In genomic region chr2:37317746-37318145, GRCh38 we compare ENCODE assay signal across 18 cellular contexts. TPM values are rescaled to one million over a fixed set of nuclear protein-coding genes. Genes with fewer than 3 reads are reported as not detected.
DNase-seq lines count a peak whose midpoint lies in the region; ATAC-seq and TF ChIP-seq lines count a peak whose summit lies in the region.
"Had no signal": no experiment of that assay in that cellular context is flagged by ENCODE, and none has a peak within 500 bp of the region (broad histone marks: within the 10 kb centered on the region; RNA-seq: fewer than 3 reads in every experiment).

No MANE protein-coding gene starts in this region.

- H3K4me3 ChIP-seq in OCI-LY1 (ENCODE audit: low read depth, low read length, poor library complexity, severe bottlenecking) = peak overlapping the region; percentile 10
- H3K4me3 ChIP-seq: left ventricle myocardium inferior, pancreas had no signal

- no peaks in the 10 kb centered on the region for H3K27me3 ChIP-seq in OCI-LY1 (ENCODE audit: insufficient read depth, low read length)
- H3K27me3 ChIP-seq: pancreas had no signal

- H2AFZ ChIP-seq in OCI-LY1 (ENCODE audit: low read length) = no peak overlapping the region

- H3K9me3 ChIP-seq in OCI-LY1 (ENCODE audit: low read length) = no peaks in the 10 kb centered on the region
- H3K9me3 ChIP-seq: left ventricle myocardium inferior, pancreas had no signal

- peak overlapping the region; percentile 60 for H3K27ac Mint-ChIP-seq in chondrocyte (ENCODE audit: unreplicated experiment)
- H3K27ac Mint-ChIP-seq in stimulated activated naive B cell treated with anti-CD40 and anti-IgM and Interleukin-4, amounts not matched to agents 10 μg/mL and 1 μg/mL and 100 μg/mL, for 72 hours = peak overlapping the region; percentile 63

- TF ChIP-seq CTCF in OCI-LY1 (IDR thresholded peaks at IDR 0.05; ENCODE audit: low read length) = no peak
- TF ChIP-seq CTCF in chondrocyte (IDR thresholded peaks at IDR 0.05) = no peak

- H3K9me2 ChIP-seq in OCI-LY1 (ENCODE audit: low read depth, low read length) = no peaks in the 10 kb centered on the region

- H3K27ac ChIP-seq in OCI-LY1 (ENCODE audit: low read depth, low read length, poor library complexity, severe bottlenecking) = no peak overlapping the region
- H3K27ac ChIP-seq: left ventricle myocardium inferior, pancreas had no signal

- H3K27me3 Mint-ChIP-seq in activated T-cell treated with anti-CD3 and anti-CD28 coated beads, Interleukin-2, amount 50 U/mL, for 4 hours (ENCODE audit: low read depth) = no peaks in the 10 kb centered on the region
- no peaks in the 10 kb centered on the region for H3K27me3 Mint-ChIP-seq in chondrocyte (ENCODE audit: low read depth)
- no peaks in the 10 kb centered on the region for H3K27me3 Mint-ChIP-seq in stimulated activated naive B cell treated with anti-CD40 and anti-IgM and Interleukin-4, amounts not matched to agents 10 μg/mL and 1 μg/mL and 100 μg/mL, for 72 hours
- H3K27me3 Mint-ChIP-seq: CD8-positive, alpha-beta memory T cell had no signal

- H3K79me2 ChIP-seq in OCI-LY1 (ENCODE audit: insufficient read depth, low read length) = peaks cover 98% of the 10 kb centered on the region

- no peak overlapping the region for H3K9ac ChIP-seq in OCI-LY1 (ENCODE audit: low read length)

- H3F3A ChIP-seq in OCI-LY1 (ENCODE audit: insufficient read depth, low read length) = no peaks in the 10 kb centered on the region

- in situ Hi-C loops in G401 (cut with HindIII; ENCODE audit: low sequenced_read_pairs) = no loop called here

- H4K20me1 ChIP-seq in OCI-LY1 (ENCODE audit: insufficient read depth, low read length) = no peaks in the 10 kb centered on the region; the same call in 1 of the 2 replicates

- peaks cover 99% of the 10 kb centered on the region for H3K4me1 ChIP-seq in OCI-LY1 (ENCODE audit: insufficient read depth, low read length, severe bottlenecking)

- H3K36me3 ChIP-seq in OCI-LY1 (ENCODE audit: insufficient read depth, low read length) = peaks cover 43% of the 10 kb centered on the region
- H3K36me3 ChIP-seq: left ventricle myocardium inferior, pancreas had no signal

- H3K4me1 Mint-ChIP-seq in activated T-cell treated with anti-CD3 and anti-CD28 coated beads, Interleukin-2, amount 50 U/mL, for 4 hours (ENCODE audit: low read depth) = peaks cover 62% of the 10 kb centered on the region
- peaks cover 64% of the 10 kb centered on the region for H3K4me1 Mint-ChIP-seq in chondrocyte (ENCODE audit: low read depth)
- peaks cover 31 to 55% of the 10 kb centered on the region in 2 donors for H3K4me1 Mint-ChIP-seq in stimulated activated naive B cell treated with anti-CD40 and anti-IgM and Interleukin-4, amounts not matched to agents 10 μg/mL and 1 μg/mL and 100 μg/mL, for 72 hours

- peak; percentile 54 to 62 for ATAC-seq in activated T-cell treated with anti-CD3 and anti-CD28 coated beads, Interleukin-2, amount 50 U/mL, for 4 hours
- peak in 1 of 2 donors; percentile 27 for ATAC-seq in stimulated activated naive B cell treated with anti-CD40 and anti-IgM and Interleukin-4, amounts not matched to agents 10 μg/mL and 1 μg/mL and 100 μg/mL, for 72 hours (replicated peaks)

- H3K9me3 Mint-ChIP-seq in activated T-cell treated with anti-CD3 and anti-CD28 coated beads, Interleukin-2, amount 50 U/mL, for 4 hours = no peaks in the 10 kb centered on the region
- no peaks in the 10 kb centered on the region for H3K9me3 Mint-ChIP-seq in chondrocyte (ENCODE audit: low read depth)
- H3K9me3 Mint-ChIP-seq in stimulated activated naive B cell treated with anti-CD40 and anti-IgM and Interleukin-4, amounts not matched to agents 10 μg/mL and 1 μg/mL and 100 μg/mL, for 72 hours = no peaks in the 10 kb centered on the region
- H3K9me3 Mint-ChIP-seq: CD8-positive, alpha-beta memory T cell had no signal

- peak overlapping the region; percentile 78 for H3K4me2 ChIP-seq in OCI-LY1 (ENCODE audit: low read length)

- DNase-seq in activated T-cell treated with anti-CD3 and anti-CD28 coated beads, Interleukin-2, amount 50 U/mL, for 4 hours = no peak
- DNase-seq in activated T-cell treated with anti-CD3 and anti-CD28 coated beads, Interleukin-2, amount 50 U/mL, for 48 hours = no peak
- DNase-seq in chondrocyte (ENCODE audit: low spot score) = no peak
- no peak for DNase-seq in stimulated activated naive B cell treated with anti-CD40 and anti-IgM and Interleukin-4, amounts not matched to agents 10 μg/mL and 1 μg/mL and 100 μg/mL, for 72 hours
- DNase-seq in OCI-M1 (lab: John Stamatoyannopoulos, UW) = no peak
- DNase-seq in GM03348 (ENCODE audit: low spot score) = no peak
- DNase-seq in G401 (ENCODE audit: low spot score) = no peak
- DNase-seq: activated CD8-positive, alpha-beta memory T cell treated with anti-CD3 and anti-CD28 coated beads, Interleukin-2, amount 50 U/mL, for 4 hours; amniotic stem cell; CD8-positive, alpha-beta memory T cell; foreskin melanocyte; left ventricle myocardium inferior; NCI-H1105; NCI-H748 treated with DMSO at 0.1 percent for 48 hours; pancreas; stimulated activated naive CD4-positive, alpha-beta T cell; SW 1271 had no signal

- peaks cover 19% of the 10 kb centered on the region for H3K36me3 Mint-ChIP-seq in activated T-cell treated with anti-CD3 and anti-CD28 coated beads, Interleukin-2, amount 50 U/mL, for 4 hours (ENCODE audit: insufficient read depth)
- H3K36me3 Mint-ChIP-seq in chondrocyte (ENCODE audit: low read depth) = no peaks in the 10 kb centered on the region
- H3K36me3 Mint-ChIP-seq in stimulated activated naive B cell treated with anti-CD40 and anti-IgM and Interleukin-4, amounts not matched to agents 10 μg/mL and 1 μg/mL and 100 μg/mL, for 72 hours = peaks cover 5 to 7% of the 10 kb centered on the region in 2 donors

- peak overlapping the region; percentile 20 for H3K4me3 Mint-ChIP-seq in activated T-cell treated with anti-CD3 and anti-CD28 coated beads, Interleukin-2, amount 50 U/mL, for 4 hours
- no peak overlapping the region for H3K4me3 Mint-ChIP-seq in chondrocyte (ENCODE audit: unreplicated experiment)
- H3K4me3 Mint-ChIP-seq in stimulated activated naive B cell treated with anti-CD40 and anti-IgM and Interleukin-4, amounts not matched to agents 10 μg/mL and 1 μg/mL and 100 μg/mL, for 72 hours = peak overlapping the region; percentile 1 to 46
- H3K4me3 Mint-ChIP-seq: CD8-positive, alpha-beta memory T cell had no signal

RNA-seq across cellular contexts. Expression of gene PRKD3, which starts 6.9 kb away (rescaled TPM):
- 10 to 100 TPM; 39.8 to 66.9 (median 48.4) TPM for total RNA-seq in activated T-cell treated with anti-CD3 and anti-CD28 coated beads, Interleukin-2, amount 50 U/mL, for 4 hours
- total RNA-seq in chondrocyte = 40.2 to 45.4 TPM (median 43.8 TPM) in 3 replicates
- 4.1 and 6.7 TPM in 2 replicates for total RNA-seq in G401 (2014; rRNA removed; shearing (Covaris generic))

RNA-seq across cellular contexts. Expression of gene QPCT, which starts 26.7 kb away (rescaled TPM):
- 1 to 10 TPM; 5.5 to 7.0 (median 6.9) TPM for total RNA-seq in activated T-cell treated with anti-CD3 and anti-CD28 coated beads, Interleukin-2, amount 50 U/mL, for 4 hours
- total RNA-seq in chondrocyte = 0.67 to 1.2 TPM in 2 of 3 replicates, not detected in the other
- not detected in 2 replicates for total RNA-seq in G401 (2014; rRNA removed; shearing (Covaris generic))
